7 cellular contexts compared by ENCODE assay signal in genomic region chr22:21805325-21805724, GRCh38.
DNase-seq lines count a peak whose midpoint lies in the region; ATAC-seq, FAIRE-seq and TF ChIP-seq lines count a peak whose summit lies in the region.
"Not testable (repeated sequence)": the region's sequence is repeated elsewhere in the genome, so short reads cannot be mapped to it uniquely, and the experiment has no call there.

No MANE protein-coding gene starts in this region.

- TF ChIP-seq POLR2A in K562 (conservative IDR thresholded peaks at IDR 0.05): not testable (repeated sequence)

- FAIRE-seq in K562 (lab: Jason Lieb, UNC): not testable (repeated sequence)

- H3K4me2 ChIP-seq in K562 (ENCODE audit: insufficient read depth, low read length): not testable (repeated sequence)

- H3K27me3 Mint-ChIP-seq in T-helper 17 cell; endodermal cell (ENCODE audit: insufficient read depth); immature natural killer cell (ENCODE audit: low read depth in 3 of 3); nephron progenitor cell (ENCODE audit: low read depth, poor library complexity): not testable (repeated sequence)

- not testable (repeated sequence) for H3K9me1 ChIP-seq in K562 (ENCODE audit: control insufficient read depth, insufficient read depth, low read length)

- in situ Hi-C loops in K562 (cut with MboI): not testable (repeated sequence)

- not testable (repeated sequence) for H2AFZ ChIP-seq in K562 (ENCODE audit: low read depth, low read length)

- POLR2A ChIA-PET in K562 (lab: Yijun Ruan, JAX): interaction anchor here (0.5 to 3.3 kb wide), 10 partner anchors 9 to 97 kb away, joined by 3 to 22 read pairs (median 4); no protein-coding TSS in a partner anchor

- not testable (repeated sequence) for H3K9me3 ChIP-seq in T-helper 17 cell (ENCODE audit: control insufficient read depth, low read length, poor library complexity, severe bottlenecking); K562 (replicated peaks; ENCODE audit: control insufficient read depth, insufficient read depth, low read depth, low read length); endodermal cell (ENCODE audit: control insufficient read depth, low read length)

- intact Hi-C loops in K562 (cut with micrococcal nuclease): not testable (repeated sequence)

- TF ChIP-seq EP300 in K562 (IDR thresholded peaks at IDR 0.05; ENCODE audit: low read length): not testable (repeated sequence)

- WGBS in K562 (ENCODE audit: insufficient coverage, low coverage, missing lambda C conversion rate): 93% methylated on average over 8 of the region's 8 CpGs
- WGBS in endodermal cell (ENCODE audit: insufficient coverage in 1 of 2, insufficient read length in 1 of 2), 2 experiments: 87 to 94% methylated on average over 5 to 8 of the region's 8 CpGs

- H3K4me3 Mint-ChIP-seq in T-helper 17 cell: peak overlapping the region; percentile 28
- not testable (repeated sequence) for H3K4me3 Mint-ChIP-seq in endodermal cell; immature natural killer cell; nephron progenitor cell; stimulated activated effector memory CD8-positive, alpha-beta T cell treated with anti-CD3 and anti-CD28 coated beads, Interleukin-12 subunit alpha, Interleukin-12 subunit beta, amount 100 ng/mL, for 72 hours

- CTCF ChIA-PET in K562 (lab: Yijun Ruan, JAX; ENCODE audit: low intra/inter-chr PET ratio): not testable (repeated sequence)

- not testable (repeated sequence) for BruUV-seq in K562 (replicated peaks; lab: Mats Ljungman, UMichigan)

- H3K9ac ChIP-seq in K562 (ENCODE audit: insufficient read depth in 1 of 2, low read depth in 2 of 2, low read length in 2 of 2); endodermal cell (ENCODE audit: extremely low read depth, low read length, poor library complexity, severe bottlenecking): not testable (repeated sequence)

- H3K4me1 ChIP-seq in K562 (replicated peaks in 1 of 2; ENCODE audit: control insufficient read depth in 2 of 2, insufficient read depth in 2 of 2, low read length in 2 of 2); endodermal cell (ENCODE audit: control insufficient read depth, insufficient read depth, low read length): not testable (repeated sequence)

- H4K20me1 ChIP-seq in K562 (replicated peaks; ENCODE audit: control insufficient read depth, insufficient read depth, low read length): peaks cover 20% of the 10 kb centered on the region; the same call in 1 of the 2 replicates

- not testable (repeated sequence) for TF ChIP-seq CTCF in K562 (IDR thresholded peaks at IDR 0.05 in 2 of 3, conservative IDR thresholded peaks at IDR 0.05 in 1 of 3; ENCODE audit: insufficient read depth in 2 of 3, low read depth in 1 of 3, low read length in 3 of 3); endodermal cell (conservative IDR thresholded peaks at IDR 0.05); nephron progenitor cell (IDR thresholded peaks at IDR 0.05)

- not testable (repeated sequence) for ATAC-seq in T-helper 17 cell; K562; stimulated activated effector memory CD8-positive, alpha-beta T cell treated with anti-CD3 and anti-CD28 coated beads, Interleukin-12 subunit alpha, Interleukin-12 subunit beta, amount 100 ng/mL, for 72 hours

- H3K36me3 ChIP-seq in K562 (ENCODE audit: control insufficient read depth, insufficient read depth, low read length): peaks cover 82% of the 10 kb centered on the region
- H3K36me3 ChIP-seq in endodermal cell (ENCODE audit: control insufficient read depth, insufficient read depth, low read length): peaks cover 73% of the 10 kb centered on the region

- H3K4me1 Mint-ChIP-seq in T-helper 17 cell (peaks cover 17% of the 10 kb centered on the region), immature natural killer cell (peaks cover 30 to 68% of the 10 kb centered on the region in 2 donors)
- not testable (repeated sequence) for H3K4me1 Mint-ChIP-seq in endodermal cell, nephron progenitor cell
- H3K4me1 Mint-ChIP-seq in stimulated activated effector memory CD8-positive, alpha-beta T cell treated with anti-CD3 and anti-CD28 coated beads, Interleukin-12 subunit alpha, Interleukin-12 subunit beta, amount 100 ng/mL, for 72 hours: peaks cover 33% of the 10 kb centered on the region

- not testable (repeated sequence) for TF ChIP-seq RAD21 in K562 (CRISPR knock-in tag; conservative IDR thresholded peaks at IDR 0.05 in 1 of 2, IDR thresholded peaks at IDR 0.05 in 1 of 2)

- H3K36me3 Mint-ChIP-seq in T-helper 17 cell (ENCODE audit: low read depth): not testable (repeated sequence)
- H3K36me3 Mint-ChIP-seq in endodermal cell (ENCODE audit: low read depth) (peaks cover 62% of the 10 kb centered on the region), immature natural killer cell (peaks cover 16 to 30% (median 21%) of the 10 kb centered on the region in 3 donors), nephron progenitor cell (ENCODE audit: low read depth) (peaks cover 73% of the 10 kb centered on the region)
- H3K36me3 Mint-ChIP-seq in stimulated activated effector memory CD8-positive, alpha-beta T cell treated with anti-CD3 and anti-CD28 coated beads, Interleukin-12 subunit alpha, Interleukin-12 subunit beta, amount 100 ng/mL, for 72 hours: peaks cover 69% of the 10 kb centered on the region

- DNase-seq in T-helper 17 cell; K562 (ENCODE audit: extremely low read depth in 1 of 4, low spot score in 3 of 4); endodermal cell; immature natural killer cell; nephron progenitor cell; stimulated activated effector memory CD8-positive, alpha-beta T cell treated with anti-CD3 and anti-CD28 coated beads, Interleukin-12 subunit alpha, Interleukin-12 subunit beta, amount 100 ng/mL, for 72 hours (ENCODE audit: low spot score in 2 of 2): not testable (repeated sequence)
- DNase-seq in activated CD8-positive, alpha-beta memory T cell treated with anti-CD3 and anti-CD28 coated beads for 24 hours: peak; percentile 11

- H3K9me3 Mint-ChIP-seq in endodermal cell; immature natural killer cell; nephron progenitor cell; stimulated activated effector memory CD8-positive, alpha-beta T cell treated with anti-CD3 and anti-CD28 coated beads, Interleukin-12 subunit alpha, Interleukin-12 subunit beta, amount 100 ng/mL, for 72 hours: not testable (repeated sequence)

- H3K27ac Mint-ChIP-seq in T-helper 17 cell: not testable (repeated sequence)
- H3K27ac Mint-ChIP-seq in endodermal cell: peak overlapping the region; percentile 59
- H3K27ac Mint-ChIP-seq in immature natural killer cell: peak overlapping the region in 5 of 6 donors; percentile 10 to 61 (median 35)
- peak overlapping the region; percentile 62 for H3K27ac Mint-ChIP-seq in nephron progenitor cell
- H3K27ac Mint-ChIP-seq in stimulated activated effector memory CD8-positive, alpha-beta T cell treated with anti-CD3 and anti-CD28 coated beads, Interleukin-12 subunit alpha, Interleukin-12 subunit beta, amount 100 ng/mL, for 72 hours: peak overlapping the region; percentile 41

- H3K27me3 ChIP-seq in K562 (ENCODE audit: control insufficient read depth in 2 of 2, insufficient read depth in 2 of 2, low read length in 2 of 2); endodermal cell (ENCODE audit: control insufficient read depth, insufficient read depth, low read length, poor library complexity, severe bottlenecking): not testable (repeated sequence)

- H3K27ac ChIP-seq in K562 (ENCODE audit: extremely low read depth, low read depth, low read length); endodermal cell (ENCODE audit: low read depth, low read length): not testable (repeated sequence)

- H3K4me3 ChIP-seq in K562; endodermal cell (ENCODE audit: low read length): not testable (repeated sequence)

- H3K79me2 ChIP-seq in K562 (ENCODE audit: control insufficient read depth, insufficient read depth, low read length): peaks cover 43% of the 10 kb centered on the region

TF ChIP-seq in K562, 482 proteins besides CTCF, POLR2A, EP300 and RAD21 (continues in another document):
- TF ChIP-seq ATF6 (CRISPR knock-in tag; IDR thresholded peaks at IDR 0.05): 0 out of 2 replicates have a peak, but pooled peaks have one; percentile 85
- peak; percentile 25; the same call in 1 of the 2 replicates for TF ChIP-seq GATA2 (CRISPR knock-in tag; IDR thresholded peaks at IDR 0.05)
- TF ChIP-seq NR2C1 (IDR thresholded peaks at IDR 0.05): 0 out of 2 replicates have a peak, but pooled peaks have one; percentile 5
- TF ChIP-seq NR2C1 (tag; IDR thresholded peaks at IDR 0.05): not testable (repeated sequence)
- TF ChIP-seq NR1H2 (CRISPR knock-in tag; IDR thresholded peaks at IDR 0.05): 0 out of 2 replicates have a peak, but pooled peaks have one; percentile 89
- TF ChIP-seq CBFB (CRISPR knock-in tag; IDR thresholded peaks at IDR 0.05): peak; percentile 49; the same call in 1 of the 2 replicates
- peak; percentile 86; the same call in 1 of the 2 replicates for TF ChIP-seq ZNF12 (CRISPR knock-in tag; IDR thresholded peaks at IDR 0.05)
- 0 out of 2 replicates have a peak, but pooled peaks have one; percentile 27 for TF ChIP-seq STAG1 (CRISPR knock-in tag; IDR thresholded peaks at IDR 0.05; ENCODE audit: borderline replicate concordance)
